16 cellular contexts compared by ENCODE assay signal in the genomic region with DNA sequence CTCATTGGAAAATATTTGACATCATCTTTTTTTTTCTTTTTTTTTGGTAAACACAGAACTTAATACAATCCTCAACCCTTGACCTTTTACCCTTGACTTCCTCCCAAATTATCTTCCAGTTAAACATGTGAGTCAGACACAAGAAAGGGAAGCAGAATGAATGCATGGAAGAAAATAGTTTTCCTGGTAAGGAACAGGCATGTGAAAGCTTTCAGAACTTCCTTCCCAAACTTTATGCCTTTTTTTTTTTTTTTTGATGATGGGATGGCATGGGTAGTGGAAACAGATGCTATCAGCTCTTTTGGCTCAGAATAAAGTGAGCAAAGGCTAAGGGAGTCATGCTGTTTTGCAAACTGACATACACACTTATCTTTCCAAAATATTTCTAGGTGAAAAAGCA.
"Had no signal": no experiment of that assay in that cellular context is flagged by ENCODE, and none has a peak within 500 bp of the region (broad histone marks: within the 10 kb centered on the region; RNA-seq: fewer than 3 reads in every experiment).

No MANE protein-coding gene starts in this region.

- DNase-seq: activated B cell treated with CpG ODN at 0.5 μM for 24 hours; activated CD4-positive, alpha-beta T cell treated with anti-CD3 and anti-CD28 coated beads, Interleukin-2, amount 10 ng/mL, durations not matched to agents 24 days and 14 days; central memory CD4-positive, alpha-beta T cell; cortex of kidney; effector memory CD4-positive, alpha-beta T cell; heart left ventricle; mucosa of descending colon; naive thymus-derived CD8-positive, alpha-beta T cell; stimulated activated CD4-positive, alpha-beta T cell treated with anti-CD3 and anti-CD28 coated beads, Interleukin-4, amount 100 ng/mL, for 1 hour; stimulated activated CD8-positive, alpha-beta memory T cell treated with anti-CD3 and anti-CD28 coated beads, Interleukin-4, amount 100 ng/mL, for 48 hours; stimulated activated naive CD8-positive, alpha-beta T cell treated with anti-CD3 and anti-CD28 coated beads, Interleukin-15, Interleukin-2, amounts not matched to agents 100 U/mL and 50 U/mL, for 24 hours; testis; upper lobe of right lung had no signal

- H3K36me3 ChIP-seq: heart left ventricle, upper lobe of right lung had no signal

- H3K27me3 ChIP-seq: heart left ventricle, testis, upper lobe of right lung had no signal

- H3K9me3 ChIP-seq: heart left ventricle, mucosa of descending colon, testis, upper lobe of right lung had no signal

- H3K27ac ChIP-seq: testis had no signal

- FAIRE-seq: keratinocyte had no signal

- H3K4me1 ChIP-seq: upper lobe of right lung had no signal

- ATAC-seq: mucosa of descending colon; naive thymus-derived CD8-positive, alpha-beta T cell; sciatic nerve; stimulated activated naive CD8-positive, alpha-beta T cell treated with anti-CD3 and anti-CD28 coated beads, Interleukin-15, Interleukin-2, amounts not matched to agents 100 U/mL and 50 U/mL, for 24 hours had no signal

- H3K4me3 ChIP-seq: heart left ventricle, lung, mucosa of descending colon, testis, upper lobe of right lung had no signal
